In genomic region chr5:51230336-51230735, GRCh38 we compare ENCODE assay signal across 26 cellular contexts.
"Had no signal": no experiment of that assay in that cellular context is flagged by ENCODE, and none has a peak within 500 bp of the region (broad histone marks: within the 10 kb centered on the region; RNA-seq: fewer than 3 reads in every experiment).

No MANE protein-coding gene starts in this region.

- H3K4me3 ChIP-seq: pancreas, prostate gland, right lobe of liver, sigmoid colon, stomach, thoracic aorta, thyroid gland, tibial nerve, upper lobe of left lung, vagina had no signal

- H3K36me3 ChIP-seq: neutrophil, pancreas, prostate gland, right lobe of liver, sigmoid colon, stomach, thoracic aorta, thyroid gland, tibial nerve, upper lobe of left lung, vagina had no signal

- H3K27me3 Mint-ChIP-seq: natural killer cell treated with Interleukin-12 subunit alpha and Interleukin-12 subunit beta and Interleukin-15 and Interleukin-18, amount 100 ng/mL, for 72 hours; stimulated activated naive B cell treated with anti-CD40 and anti-IgM and Interleukin-4, amounts not matched to agents 10 μg/mL and 1 μg/mL and 100 μg/mL, for 72 hours; stimulated activated naive CD8-positive, alpha-beta T cell treated with anti-CD3 and anti-CD28 coated beads, Interleukin-15, Interleukin-2, amounts not matched to agents 100 ng/mL and 50 ng/mL, for 24 hours had no signal

- H3K27me3 ChIP-seq: neutrophil, pancreas, right lobe of liver, sigmoid colon, stomach, thyroid gland, tibial nerve, upper lobe of left lung, vagina had no signal

- H3K4me1 Mint-ChIP-seq: neural crest cell; stimulated activated effector memory CD8-positive, alpha-beta T cell treated with anti-CD3 and anti-CD28 coated beads, Interleukin-12 subunit alpha, Interleukin-12 subunit beta, amount 100 ng/mL, for 72 hours; stimulated activated naive B cell treated with anti-CD40 and anti-IgM and Interleukin-4, amounts not matched to agents 10 μg/mL and 1 μg/mL and 100 μg/mL, for 72 hours had no signal

- H3K4me1 ChIP-seq: pancreas, prostate gland, sigmoid colon, tibial nerve, upper lobe of left lung, vagina had no signal

- H3K36me3 Mint-ChIP-seq: stimulated activated effector memory CD8-positive, alpha-beta T cell treated with anti-CD3 and anti-CD28 coated beads, Interleukin-12 subunit alpha, Interleukin-12 subunit beta, amount 100 ng/mL, for 72 hours; stimulated activated naive B cell treated with anti-CD40 and anti-IgM and Interleukin-4, amounts not matched to agents 10 μg/mL and 1 μg/mL and 100 μg/mL, for 72 hours had no signal

- H3K4me3 Mint-ChIP-seq: natural killer cell treated with Interleukin-12 subunit alpha and Interleukin-12 subunit beta and Interleukin-15 and Interleukin-18, amount 100 ng/mL, for 72 hours; nephron progenitor cell; neural crest cell; stimulated activated effector memory CD8-positive, alpha-beta T cell treated with anti-CD3 and anti-CD28 coated beads, Interleukin-12 subunit alpha, Interleukin-12 subunit beta, amount 100 ng/mL, for 72 hours; stimulated activated naive B cell treated with anti-CD40 and anti-IgM and Interleukin-4, amounts not matched to agents 10 μg/mL and 1 μg/mL and 100 μg/mL, for 72 hours; stimulated activated naive CD8-positive, alpha-beta T cell treated with anti-CD3 and anti-CD28 coated beads, Interleukin-15, Interleukin-2, amounts not matched to agents 100 ng/mL and 50 ng/mL, for 24 hours had no signal

- DNase-seq: nephron progenitor cell; nucleus accumbens; pancreas; right cardiac atrium; right lobe of liver; sigmoid colon; small intestine; stimulated activated CD4-positive, alpha-beta T cell treated with anti-CD3 and anti-CD28 coated beads, Interleukin-15, amount 100 ng/mL, for 24 hours; stimulated activated CD4-positive, alpha-beta T cell treated with anti-CD3 and anti-CD28 coated beads, Interleukin-2, amount 100 ng/mL, for 24 hours; stimulated activated CD4-positive, alpha-beta T cell treated with anti-CD3 and anti-CD28 coated beads, Interleukin-2, amount 100 ng/mL, for 48 hours; stimulated activated CD4-positive, alpha-beta T cell treated with anti-CD3 and anti-CD28 coated beads, Interleukin-4, amount 100 ng/mL, for 24 hours; stimulated activated naive B cell treated with anti-CD40 and anti-IgM and Interleukin-4, amounts not matched to agents 10 μg/mL and 1 μg/mL and 100 μg/mL, for 72 hours; stimulated activated naive CD4-positive, alpha-beta T cell treated with Interleukin-2 at 50 U/mL for 16 hours; stomach; thyroid gland; trophoblast cell; upper lobe of left lung had no signal

- H3K27ac Mint-ChIP-seq: natural killer cell treated with Interleukin-12 subunit alpha and Interleukin-12 subunit beta and Interleukin-15 and Interleukin-18, amount 100 ng/mL, for 72 hours; nephron progenitor cell; stimulated activated effector memory CD8-positive, alpha-beta T cell treated with anti-CD3 and anti-CD28 coated beads, Interleukin-12 subunit alpha, Interleukin-12 subunit beta, amount 100 ng/mL, for 72 hours; stimulated activated naive B cell treated with anti-CD40 and anti-IgM and Interleukin-4, amounts not matched to agents 10 μg/mL and 1 μg/mL and 100 μg/mL, for 72 hours; stimulated activated naive CD8-positive, alpha-beta T cell treated with anti-CD3 and anti-CD28 coated beads, Interleukin-15, Interleukin-2, amounts not matched to agents 100 ng/mL and 50 ng/mL, for 24 hours had no signal

- H3K27ac ChIP-seq: neutrophil, pancreas, prostate gland, right lobe of liver, sigmoid colon, stomach, thoracic aorta, thyroid gland, tibial nerve, upper lobe of left lung, vagina had no signal
